ENCODE assay signal across 8 cellular contexts in genomic region chr9:127785023-127785932, GRCh38. TPM values are rescaled to one million over a fixed set of nuclear protein-coding genes. Genes with fewer than 3 reads are reported as not detected.
A peak's percentile ranks its signal among the peaks of the same experiment; 100 is the strongest.
DNase-seq lines count a peak whose midpoint lies in the region; ATAC-seq and TF ChIP-seq lines count a peak whose summit lies in the region.

No MANE protein-coding gene starts in this region.

- H3K9me3 ChIP-seq in heart left ventricle (no peaks in the 10 kb centered on the region), upper lobe of right lung (no peaks in the 10 kb centered on the region)

- H3K27me3 ChIP-seq in heart left ventricle (no peaks in the 10 kb centered on the region), upper lobe of right lung (no peaks in the 10 kb centered on the region)

- H3K4me3 ChIP-seq in heart left ventricle (peak overlapping the region; percentile 76 to 100 (median 98)), upper lobe of right lung (peak overlapping the region; percentile 98)

- ATAC-seq in HG02623 (IDR thresholded peaks at IDR 0.05; ENCODE audit: unreplicated experiment): peak; percentile 44
- peak; percentile 25 to 71 (median 64) for ATAC-seq in heart left ventricle
- ATAC-seq in upper lobe of right lung: peak; percentile 79

- no peak for TF ChIP-seq POLR2A in heart left ventricle (IDR thresholded peaks at IDR 0.05)

- intact Hi-C loops in heart left ventricle (cut with DNase I): loop anchor here (1.0 to 5.0 kb wide), 11 partner anchors 21 to 195 kb away; partner anchors contain the start of genes TOR2A (in 6 of the 10) and ST6GALNAC4 (in 4 of the 10)
- intact Hi-C loops in posterior vena cava (cut with DNase I): loop anchor here (5.0 to 10.0 kb wide), 2 partner anchors 87 to 130 kb away; partner anchors contain the start of gene ST6GALNAC4 (in 1 of the 2)
- intact Hi-C loops in upper lobe of right lung (cut with DNase I): no loop called here

- DNase-seq in NCI-H1092 treated with DMSO at 0.1 percent for 48 hours (lab: John Stamatoyannopoulos, UW): peak; percentile 83
- peak; percentile 84 for DNase-seq in T follicular helper cell (ENCODE audit: low read depth)
- DNase-seq in heart left ventricle: peak; percentile 89 to 95 (median 90)
- DNase-seq in posterior vena cava (ENCODE audit: low spot score): peak; percentile 96
- DNase-seq in upper lobe of right lung: peak; percentile 95

- H3K27ac ChIP-seq in adipose tissue (ENCODE audit: low read depth, low read length) (peak overlapping the region; percentile 90), heart left ventricle (peak overlapping the region; percentile 88 to 100 (median 96)), upper lobe of right lung (peak overlapping the region; percentile 86)

- TF ChIP-seq CTCF in GM12873 (IDR thresholded peaks at IDR 0.05; ENCODE audit: insufficient read depth, low read depth, low read length, missing control alignments): peak; percentile 81
- TF ChIP-seq CTCF in heart left ventricle (IDR thresholded peaks at IDR 0.05): peak; percentile 77 to 97 (median 91)
- peak; percentile 83 for TF ChIP-seq CTCF in upper lobe of right lung (IDR thresholded peaks at IDR 0.05)

- peaks cover 8 to 38% (median 33%) of the 10 kb centered on the region in 9 donors for H3K36me3 ChIP-seq in heart left ventricle
- H3K36me3 ChIP-seq in upper lobe of right lung: peaks cover 34% of the 10 kb centered on the region

- peaks cover 0 to 78% (median 45%) of the 10 kb centered on the region in 12 donors for H3K4me1 ChIP-seq in heart left ventricle
- peaks cover 40% of the 10 kb centered on the region for H3K4me1 ChIP-seq in upper lobe of right lung

- 0 to 1% (median 1%) methylated on average over 39 to 116 of the region's 123 CpGs for WGBS in adipose tissue, 3 donors
- 0 to 1% (median 1%) methylated on average over 46 to 120 of the region's 123 CpGs for WGBS in heart left ventricle, 4 donors

RNA-seq across cellular contexts. Expression of gene CDK9, which starts 0.6 kb away (rescaled TPM):
- polyA plus RNA-seq in adipose tissue (10 to 100 TPM; 34.3 to 68.4 (median 52.1) TPM), heart left ventricle (10 to 100 TPM; 26.2 to 30.4 TPM)
- total RNA-seq in heart left ventricle (10 to 100 TPM; 35.6 to 60.3 (median 47.8) TPM), posterior vena cava (10 to 100 TPM; 56.5 to 71.0 TPM), upper lobe of right lung (99.1 TPM)

RNA-seq across cellular contexts. Expression of gene SH2D3C, which starts 6.8 kb away (rescaled TPM):
- polyA plus RNA-seq in adipose tissue: 10 to 100 TPM in 2 of 3 donors, 1 to 10 TPM in 1; 4.8 to 29.7 (median 23.3) TPM
- total RNA-seq in heart left ventricle: 10 to 100 TPM; 13.7 to 38.9 (median 16.9) TPM
- 10 to 100 TPM; 21.1 to 24.8 TPM for polyA plus RNA-seq in heart left ventricle
- 10 to 100 TPM; 13.7 to 18.9 TPM for total RNA-seq in posterior vena cava
- 85.3 TPM for total RNA-seq in upper lobe of right lung

RNA-seq across cellular contexts. Expression of gene FPGS, which starts 17.4 kb away (rescaled TPM):
- polyA plus RNA-seq in adipose tissue (100 to 1,000 TPM in 1 of 3 donors, 10 to 100 TPM in 2; 35.1 to 148 (median 52.1) TPM), heart left ventricle (10 to 100 TPM; 36.8 to 50.1 TPM)
- total RNA-seq in heart left ventricle (10 to 100 TPM; 39.9 to 55.1 (median 41.5) TPM), posterior vena cava (10 to 100 TPM; 35.5 to 55.1 TPM), upper lobe of right lung (68.9 TPM)

RNA-seq across cellular contexts. Expression of gene TOR2A, which starts 50.2 kb away (rescaled TPM):
- polyA plus RNA-seq in adipose tissue (10 to 100 TPM in 2 of 3 donors, 1 to 10 TPM in 1; 9.6 to 12.8 (median 10.6) TPM), heart left ventricle (1 to 10 TPM; 3.4 to 5.2 TPM)
- total RNA-seq in heart left ventricle (1 to 10 TPM; 1.7 to 9.2 (median 3.3) TPM), posterior vena cava (1 to 10 TPM; 4.9 to 8.2 TPM), upper lobe of right lung (17.3 TPM)

Comparison
In these comparisons a context has a peak if more than half of its experiments do, and no peak if none do; other contexts are left out.
1. Peak in every context shown above with its lines: DNase-seq, ATAC-seq, H3K4me3 ChIP-seq and H3K27ac ChIP-seq.